ENCODE assay signal across 15 cellular contexts in the genomic region with DNA sequence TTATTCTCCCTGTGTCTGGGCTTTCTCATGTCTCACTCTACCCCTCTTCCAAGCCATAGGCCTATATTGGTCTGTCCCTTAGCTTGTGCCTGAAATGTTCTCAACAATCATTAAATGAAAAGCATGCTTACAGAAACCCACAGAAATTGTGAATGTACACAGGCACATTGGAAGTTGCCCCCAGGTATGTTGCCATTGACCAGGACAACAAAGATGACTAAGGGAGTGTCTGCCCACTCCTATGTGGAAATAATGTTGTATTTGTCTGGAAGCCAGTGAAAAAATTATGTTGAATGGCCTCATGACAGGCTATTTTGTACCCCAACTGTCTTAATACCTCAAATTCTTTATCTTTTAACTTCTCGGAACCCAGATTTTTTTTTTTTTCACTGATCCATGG.
"Had no signal": no experiment of that assay in that cellular context is flagged by ENCODE, and none has a peak within 500 bp of the region (broad histone marks: within the 10 kb centered on the region; RNA-seq: fewer than 3 reads in every experiment).

No MANE protein-coding gene starts in this region.

- H3K27ac Mint-ChIP-seq: endodermal cell; stimulated activated effector memory CD8-positive, alpha-beta T cell treated with anti-CD3 and anti-CD28 coated beads, Interleukin-12 subunit alpha, Interleukin-12 subunit beta, amount 100 ng/mL, for 72 hours had no signal

- DNase-seq: activated CD8-positive, alpha-beta memory T cell treated with anti-CD3 and anti-CD28 coated beads for 24 hours; activated naive CD4-positive, alpha-beta T cell treated with anti-CD3 and anti-CD28 coated beads, Interleukin-2, amount 50 U/mL, for 16 hours; activated T-cell treated with anti-CD3 and anti-CD28 coated beads for 4 hours; amygdala; brain microvascular endothelial cell; endodermal cell; esophagus squamous epithelium; foreskin melanocyte; retina; thyroid gland had no signal

- H3K9me3 ChIP-seq: esophagus squamous epithelium, thyroid gland had no signal

- H3K9ac ChIP-seq: parathyroid adenoma had no signal

- H3K4me1 ChIP-seq: parathyroid adenoma, thyroid gland had no signal

- H3K36me3 Mint-ChIP-seq: stimulated activated effector memory CD8-positive, alpha-beta T cell treated with anti-CD3 and anti-CD28 coated beads, Interleukin-12 subunit alpha, Interleukin-12 subunit beta, amount 100 ng/mL, for 72 hours had no signal

- H3K4me1 Mint-ChIP-seq: endodermal cell, neural crest cell had no signal

- H3K27ac ChIP-seq: brain microvascular endothelial cell, parathyroid adenoma, thyroid gland had no signal

- ATAC-seq: stimulated activated effector memory CD8-positive, alpha-beta T cell treated with anti-CD3 and anti-CD28 coated beads, Interleukin-12 subunit alpha, Interleukin-12 subunit beta, amount 100 ng/mL, for 72 hours had no signal

- H3K9me3 Mint-ChIP-seq: endodermal cell, neural crest cell had no signal

- FAIRE-seq: urothelium cell line had no signal

- H3K4me3 ChIP-seq: esophagus squamous epithelium, skin epidermis, thyroid gland had no signal

- H3K27me3 ChIP-seq: brain microvascular endothelial cell, esophagus squamous epithelium, thyroid gland had no signal

- H3K36me3 ChIP-seq: brain microvascular endothelial cell, esophagus squamous epithelium, thyroid gland had no signal

- H3K4me3 Mint-ChIP-seq: endodermal cell; neural crest cell; stimulated activated effector memory CD8-positive, alpha-beta T cell treated with anti-CD3 and anti-CD28 coated beads, Interleukin-12 subunit alpha, Interleukin-12 subunit beta, amount 100 ng/mL, for 72 hours had no signal

- H3K79me2 ChIP-seq: parathyroid adenoma had no signal

- H2AFZ ChIP-seq: parathyroid adenoma had no signal
